In genomic region chr17:51231999-51232398, GRCh38 we compare ENCODE assay signal across 15 cellular contexts. TPM values are rescaled to one million over a fixed set of nuclear protein-coding genes. Genes with fewer than 3 reads are reported as not detected.
DNase-seq lines count a peak whose midpoint lies in the region; ATAC-seq, FAIRE-seq and TF ChIP-seq lines count a peak whose summit lies in the region.
"Had no signal": no experiment of that assay in that cellular context is flagged by ENCODE, and none has a peak within 500 bp of the region (broad histone marks: within the 10 kb centered on the region; RNA-seq: fewer than 3 reads in every experiment).

No MANE protein-coding gene starts in this region.

- no peak overlapping the region for H3K4me3 ChIP-seq in Karpas-422 (ENCODE audit: low read length)
- H3K4me3 ChIP-seq in OCI-LY7 (ENCODE audit: low read depth, low read length, poor library complexity, severe bottlenecking) = no peak overlapping the region
- no peak overlapping the region for H3K4me3 ChIP-seq in pancreas
- H3K4me3 ChIP-seq in neural progenitor cell = no peak overlapping the region
- H3K4me3 ChIP-seq: SK-N-MC had no signal

- peaks cover 96% of the 10 kb centered on the region for H3K79me2 ChIP-seq in Karpas-422 (ENCODE audit: low read length)
- peaks cover 94% of the 10 kb centered on the region for H3K79me2 ChIP-seq in OCI-LY7 (ENCODE audit: insufficient read depth, low read depth, low read length)
- H3K79me2 ChIP-seq in neural progenitor cell (ENCODE audit: low read depth) = peaks cover 99% of the 10 kb centered on the region

- ATAC-seq in pancreas = peak; percentile 63 to 73 (median 64)
- ATAC-seq: Panc1 had no signal

- 46 to 52% methylated on average over 4 of the region's 4 CpGs for WGBS in pancreas, 2 donors

- H3K9me2 ChIP-seq in Karpas-422 (replicated peaks; ENCODE audit: insufficient read depth, low read length) (no peaks in the 10 kb centered on the region), OCI-LY7 (ENCODE audit: insufficient read depth, low read length) (no peaks in the 10 kb centered on the region)

- H3K27ac Mint-ChIP-seq in dendritic cell treated with granulocyte-macrophage colony-stimulating factor and Interleukin-4, amounts not matched to agents 40 ng/mL and 50 ng/mL, for 4 days = peak overlapping the region; percentile 37
- H3K27ac Mint-ChIP-seq in neural progenitor cell = no peak overlapping the region
- H3K27ac Mint-ChIP-seq: CD4-positive, alpha-beta T cell had no signal

- H3K9me3 ChIP-seq in Karpas-422 (ENCODE audit: low read length) = no peaks in the 10 kb centered on the region
- H3K9me3 ChIP-seq in OCI-LY7 (ENCODE audit: low read length) = no peaks in the 10 kb centered on the region
- H3K9me3 ChIP-seq in pancreas = no peaks in the 10 kb centered on the region
- no peaks in the 10 kb centered on the region for H3K9me3 ChIP-seq in neural progenitor cell (ENCODE audit: low read depth)

- H3K36me3 ChIP-seq in Karpas-422 (ENCODE audit: insufficient read depth, low read length) (peaks cover 6% of the 10 kb centered on the region; the same call in 1 of the 2 replicates), OCI-LY7 (ENCODE audit: insufficient read depth, low read length) (peaks cover 27% of the 10 kb centered on the region), pancreas (no peaks in the 10 kb centered on the region), neural progenitor cell (no peaks in the 10 kb centered on the region)

- H3K9me3 Mint-ChIP-seq in dendritic cell treated with granulocyte-macrophage colony-stimulating factor and Interleukin-4, amounts not matched to agents 40 ng/mL and 50 ng/mL, for 4 days = no peaks in the 10 kb centered on the region
- peaks cover 5% of the 10 kb centered on the region for H3K9me3 Mint-ChIP-seq in neural progenitor cell
- H3K9me3 Mint-ChIP-seq: CD4-positive, alpha-beta T cell had no signal

- no peaks in the 10 kb centered on the region for H3K27me3 Mint-ChIP-seq in dendritic cell treated with granulocyte-macrophage colony-stimulating factor and Interleukin-4, amounts not matched to agents 40 ng/mL and 50 ng/mL, for 4 days
- H3K27me3 Mint-ChIP-seq in neural progenitor cell (ENCODE audit: insufficient read depth, low read depth) = no peaks in the 10 kb centered on the region
- H3K27me3 Mint-ChIP-seq: CD4-positive, alpha-beta T cell had no signal

- no peak for TF ChIP-seq CTCF in OCI-LY7 (conservative IDR thresholded peaks at IDR 0.05; ENCODE audit: low read length)
- TF ChIP-seq CTCF in pancreas (IDR thresholded peaks at IDR 0.05) = no peak
- no peak for TF ChIP-seq CTCF in neural progenitor cell (IDR thresholded peaks at IDR 0.05)

- H3K4me1 Mint-ChIP-seq in dendritic cell treated with granulocyte-macrophage colony-stimulating factor and Interleukin-4, amounts not matched to agents 40 ng/mL and 50 ng/mL, for 4 days (ENCODE audit: low read depth) = peaks cover 44% of the 10 kb centered on the region
- H3K4me1 Mint-ChIP-seq in neural progenitor cell = no peaks in the 10 kb centered on the region

- BruUV-seq in OCI-LY7 (replicated peaks; lab: Mats Ljungman, UMichigan) = no TSS peak

- no peak for FAIRE-seq in pancreas (lab: Jason Lieb, UNC)

- H3K4me1 ChIP-seq in Karpas-422 (ENCODE audit: low read length) (peaks cover 42% of the 10 kb centered on the region), OCI-LY7 (ENCODE audit: insufficient read depth, low read length, poor library complexity, severe bottlenecking) (peaks cover 71% of the 10 kb centered on the region), pancreas (peaks cover 0 to 15% (median 8%) of the 10 kb centered on the region in 3 donors), neural progenitor cell (no peaks in the 10 kb centered on the region)

- CTCF ChIA-PET in OCI-LY7 (lab: Charles Lee; ENCODE audit: unreplicated experiment) = no interaction called here

- peaks cover 14% of the 10 kb centered on the region for H3K36me3 Mint-ChIP-seq in dendritic cell treated with granulocyte-macrophage colony-stimulating factor and Interleukin-4, amounts not matched to agents 40 ng/mL and 50 ng/mL, for 4 days (ENCODE audit: low read depth)
- peaks cover 21% of the 10 kb centered on the region for H3K36me3 Mint-ChIP-seq in neural progenitor cell

- H4K20me1 ChIP-seq in Karpas-422 (ENCODE audit: insufficient read depth, low read depth, low read length) = no peaks in the 10 kb centered on the region
- H4K20me1 ChIP-seq in OCI-LY7 (ENCODE audit: insufficient read depth, low read length) = no peaks in the 10 kb centered on the region
- peaks cover 44% of the 10 kb centered on the region for H4K20me1 ChIP-seq in neural progenitor cell (ENCODE audit: low read depth)

- H3K9ac ChIP-seq in Karpas-422 (ENCODE audit: low read length) (no peak overlapping the region), neural progenitor cell (no peak overlapping the region)

- intact Hi-C loops in OCI-LY7 (cut with micrococcal nuclease; ENCODE audit: unreplicated experiment) = loop anchor here (10.0 kb wide), 1 partner anchor 367 kb away; the partner anchor contains the start of gene TOB1
- intact Hi-C loops in dendritic cell treated with granulocyte-macrophage colony-stimulating factor and Interleukin-4, amounts not matched to agents 40 ng/mL and 50 ng/mL, for 4 days (cut with micrococcal nuclease) = no loop called here
- intact Hi-C loops in pancreas (cut with DNase I) = no loop called here

- H3K27me3 ChIP-seq in Karpas-422 (ENCODE audit: low read length) = no peaks in the 10 kb centered on the region
- H3K27me3 ChIP-seq in pancreas = no peaks in the 10 kb centered on the region
- H3K27me3 ChIP-seq in neural progenitor cell = no peaks in the 10 kb centered on the region

- H3K4me2 ChIP-seq in Karpas-422 (ENCODE audit: low read depth, low read length, poor library complexity, severe bottlenecking) (no peak overlapping the region), OCI-LY7 (ENCODE audit: low read length) (no peak overlapping the region), neural progenitor cell (no peak overlapping the region)

- no peaks in the 10 kb centered on the region for H3F3A ChIP-seq in neural progenitor cell (ENCODE audit: low read depth)

- H3K4me3 Mint-ChIP-seq in dendritic cell treated with granulocyte-macrophage colony-stimulating factor and Interleukin-4, amounts not matched to agents 40 ng/mL and 50 ng/mL, for 4 days = no peak overlapping the region
- no peak overlapping the region for H3K4me3 Mint-ChIP-seq in neural progenitor cell
- H3K4me3 Mint-ChIP-seq: CD4-positive, alpha-beta T cell had no signal

- POLR2A ChIA-PET in OCI-LY7 (lab: Charles Lee) = interaction anchor here (0.9 to 3.9 kb wide), 3 partner anchors 11 to 77 kb away, joined by 3 to 24 read pairs (median 3); no protein-coding TSS in a partner anchor

- no peak overlapping the region for H2AFZ ChIP-seq in Karpas-422 (ENCODE audit: low read length)
- H2AFZ ChIP-seq in OCI-LY7 (ENCODE audit: low read length) = no peak overlapping the region
- no peak overlapping the region for H2AFZ ChIP-seq in neural progenitor cell (replicated peaks)

- H3K27ac ChIP-seq in Karpas-422 (ENCODE audit: low read length) (peak overlapping the region; percentile 15; the same call in 1 of the 2 replicates), OCI-LY7 (ENCODE audit: low read depth, low read length, poor library complexity, severe bottlenecking) (peak overlapping the region; percentile 88), pancreas (peak overlapping the region in 2 of 4 donors; percentile 5 to 51), neural progenitor cell (no peak overlapping the region)
- H3K27ac ChIP-seq: SK-N-MC had no signal

- DNase-seq in Karpas-422 (no peak), OCI-LY7 (ENCODE audit: low spot score) (no peak), pancreas (no peak), LoVo (ENCODE audit: low spot score) (no peak), neural progenitor cell (ENCODE audit: low spot score) (no peak), putamen (ENCODE audit: low spot score) (no peak)
- DNase-seq in activated CD8-positive, alpha-beta memory T cell treated with anti-CD3 and anti-CD28 coated beads, Interleukin-2, amount 50 U/mL, for 4 hours = no peak
- DNase-seq: CD4-positive, alpha-beta T cell; H7; NCI-H1436; NCI-H2081 treated with DMSO at 0.1 percent for 48 hours; NCI-H524 treated with DMSO at 0.1 percent for 48 hours had no signal

RNA-seq across cellular contexts. Expression of gene MBTD1, which starts 27.9 kb away (rescaled TPM):
- 28.5 and 41.3 TPM in 2 replicates for total RNA-seq in Karpas-422 (2014; rRNA removed; shearing (Covaris generic); ENCODE audit: low replicate concordance)
- 17.3 and 21.2 TPM in 2 replicates for total RNA-seq in OCI-LY7 (2014; rRNA removed; shearing (Covaris generic))
- 39.1 and 46.9 TPM in 2 replicates for total RNA-seq in OCI-LY7 (2022)
- 10 to 100 TPM in 1 of 6 donors, 1 to 10 TPM in 5; 5.7 to 12.6 (median 8.1) TPM for total RNA-seq in pancreas
- 1 to 10 TPM; 5.6 to 7.7 TPM for polyA plus RNA-seq in pancreas
- total RNA-seq in neural progenitor cell (ENCODE audit: low replicate concordance) = 50.1 and 69.8 TPM in 2 replicates

RNA-seq across cellular contexts. Expression of gene UTP18, which starts 28.3 kb away (rescaled TPM):
- 33.7 and 50.8 TPM in 2 replicates for total RNA-seq in Karpas-422 (2014; rRNA removed; shearing (Covaris generic); ENCODE audit: low replicate concordance)
- 58.1 and 62.8 TPM in 2 replicates for total RNA-seq in OCI-LY7 (2014; rRNA removed; shearing (Covaris generic))
- total RNA-seq in OCI-LY7 (2022) (66.6 and 68.3 TPM in 2 replicates), pancreas (10 to 100 TPM in 5 of 6 donors, 1 to 10 TPM in 1; 9.9 to 18.3 (median 13.9) TPM), neural progenitor cell (ENCODE audit: low replicate concordance) (78.7 and 107 TPM in 2 replicates)
- polyA plus RNA-seq in pancreas = 10 to 100 TPM in 1 of 2 donors, 1 to 10 TPM in 1; 8.8 to 20.8 TPM
